ENCODE assay signal across 8 cellular contexts in the genomic region with DNA sequence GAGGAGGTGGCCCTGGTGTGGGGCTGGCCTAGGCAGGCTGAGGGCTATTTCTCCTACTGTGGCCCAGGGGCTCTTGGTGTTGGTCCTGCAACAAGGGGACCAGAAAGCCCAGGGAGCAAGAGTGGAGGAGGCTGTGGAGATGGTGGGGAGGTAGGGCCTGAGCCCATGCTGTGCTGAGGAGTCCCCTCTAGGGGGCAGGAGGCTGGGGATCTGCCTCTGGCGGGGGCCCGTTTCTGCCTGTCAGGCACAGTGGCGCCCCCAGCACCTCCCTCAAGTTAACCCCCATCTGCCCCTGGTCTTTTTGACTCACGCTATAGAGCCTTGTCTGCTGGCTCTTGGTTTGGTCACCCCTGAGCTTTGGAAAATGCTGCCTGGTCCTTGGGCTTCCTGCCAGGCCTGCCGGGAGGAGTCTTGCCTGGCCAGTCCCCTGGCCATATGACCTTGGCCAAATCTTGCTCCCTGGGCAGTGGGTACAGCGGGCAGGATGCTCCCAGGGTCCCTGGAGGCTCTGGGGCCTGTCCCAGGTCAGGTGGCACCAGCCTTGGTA. TPM values are rescaled to one million over a fixed set of nuclear protein-coding genes. Genes with fewer than 3 reads are reported as not detected.
DNase-seq lines count a peak whose midpoint lies in the region; ATAC-seq and TF ChIP-seq lines count a peak whose summit lies in the region.

No MANE protein-coding gene starts in this region.

- H4K91ac ChIP-seq in mesenchymal stem cell (ENCODE audit: low read length), result peak overlapping the region; percentile 65

- H3K4me1 ChIP-seq in mesenchymal stem cell (ENCODE audit: control insufficient read depth, insufficient read depth, low read depth, low read length), result peaks cover 86% of the 10 kb centered on the region

- no peak overlapping the region for H2AFZ ChIP-seq in mesenchymal stem cell (ENCODE audit: low read depth, low read length)

- H3K36me3 ChIP-seq in mesenchymal stem cell (ENCODE audit: control insufficient read depth in 1 of 2, insufficient read depth in 2 of 2, low read depth in 1 of 2, low read length in 2 of 2), result peaks cover 0 to 33% of the 10 kb centered on the region in 2 experiments

- H4K8ac ChIP-seq in mesenchymal stem cell (ENCODE audit: low read length), result peak overlapping the region; percentile 41

- H3K18ac ChIP-seq in mesenchymal stem cell (ENCODE audit: low read depth in 1 of 2, low read length in 2 of 2), result peak overlapping the region; percentile 14 to 56

- H3K27ac Mint-ChIP-seq in HFFc6, result peak overlapping the region; percentile 92

- no peak overlapping the region for H3K23ac ChIP-seq in mesenchymal stem cell (ENCODE audit: low read length in 2 of 2)

- no peak overlapping the region for H2BK5ac ChIP-seq in mesenchymal stem cell (ENCODE audit: low read depth, low read length, poor library complexity, severe bottlenecking)

- no peaks in the 10 kb centered on the region for H3K9me3 Mint-ChIP-seq in HFFc6

- peak overlapping the region; percentile 94 for H2AK5ac ChIP-seq in mesenchymal stem cell (ENCODE audit: low read length, severe bottlenecking)

- H3K27ac ChIP-seq in C4-2B, result peak overlapping the region; percentile 9; the same call in 1 of the 2 replicates
- peak overlapping the region; percentile 48 for H3K27ac ChIP-seq in mesenchymal stem cell (ENCODE audit: low read length, poor library complexity, severe bottlenecking)

- TF ChIP-seq CTCF in C4-2B (conservative IDR thresholded peaks at IDR 0.05) (no peak; the same call in 1 of the 2 replicates), HFFc6 (IDR thresholded peaks at IDR 0.05) (peak; percentile 77)

- peaks cover 5% of the 10 kb centered on the region; the same call in 1 of the 2 replicates for H3K36me3 Mint-ChIP-seq in HFFc6 (ENCODE audit: low read depth)

- H3K4me3 Mint-ChIP-seq in HFFc6, result peak overlapping the region; percentile 73

- peak overlapping the region; percentile 44 for H2BK15ac ChIP-seq in mesenchymal stem cell (ENCODE audit: low read depth, poor library complexity, severe bottlenecking)

- H3K9ac ChIP-seq in mesenchymal stem cell (ENCODE audit: low read length), result peak overlapping the region; percentile 43

- no peaks in the 10 kb centered on the region for H3K27me3 ChIP-seq in mesenchymal stem cell (ENCODE audit: control insufficient read depth in 1 of 2, insufficient read depth in 1 of 2, low read length in 2 of 2)

- no peaks in the 10 kb centered on the region for H3K79me1 ChIP-seq in mesenchymal stem cell (replicated peaks; ENCODE audit: low read length, poor library complexity, severe bottlenecking)

- 74% methylated on average over 6 of the region's 6 CpGs for WGBS in mesenchymal stem cell

- H3K27me3 Mint-ChIP-seq in HFFc6 (ENCODE audit: insufficient read depth), result peaks cover 11% of the 10 kb centered on the region

- H3K4me1 Mint-ChIP-seq in HFFc6 (ENCODE audit: low read depth), result peaks cover 79% of the 10 kb centered on the region

- H3K4me3 ChIP-seq in mesenchymal stem cell (ENCODE audit: insufficient read depth in 1 of 2, low read depth in 1 of 2, low read length in 2 of 2), result peak overlapping the region in 1 of 2 experiments; percentile 51

- H3K9me3 ChIP-seq in mesenchymal stem cell (ENCODE audit: control insufficient read depth, low read length), result no peaks in the 10 kb centered on the region

- H3K4ac ChIP-seq in mesenchymal stem cell (ENCODE audit: low read depth in 1 of 2, low read length in 2 of 2), result peak overlapping the region; percentile 5 to 20

- H2BK12ac ChIP-seq in mesenchymal stem cell (ENCODE audit: low read length in 2 of 2), result peak overlapping the region; percentile 76 to 88

- ATAC-seq in GM18867 (IDR thresholded peaks at IDR 0.05; ENCODE audit: unreplicated experiment), result no peak

- peak overlapping the region; percentile 24 for H3K4me2 ChIP-seq in mesenchymal stem cell (ENCODE audit: low read length, poor library complexity, severe bottlenecking)

- H2BK120ac ChIP-seq in mesenchymal stem cell (ENCODE audit: low read depth, low read length), result no peak overlapping the region

- H3K14ac ChIP-seq in mesenchymal stem cell (ENCODE audit: low read length in 2 of 2), result peak overlapping the region in 1 of 2 experiments; percentile 39

- peak; percentile 11 for DNase-seq in HFFc6
- DNase-seq in activated naive CD4-positive, alpha-beta T cell treated with anti-CD3 and anti-CD28 coated beads, Interleukin-2, amount 50 U/mL, for 16 hours, result peak; percentile 25
- DNase-seq in mesenchymal stem cell, result peak; percentile 53
- no peak for DNase-seq in DMS114 treated with DMSO at 0.1 percent for 48 hours (lab: John Stamatoyannopoulos, UW; ENCODE audit: unreplicated experiment)
- no peak for DNase-seq in NCI-H748 treated with DMSO at 0.1 percent for 48 hours (lab: John Stamatoyannopoulos, UW)
- no peak for DNase-seq in amniotic stem cell (lab: John Stamatoyannopoulos, UW)

RNA-seq across cellular contexts. Expression of gene BAIAP2, which starts 5.9 kb away (rescaled TPM):
- 10 to 100 TPM; 30.8 to 47.4 (median 35.9) TPM for total RNA-seq in HFFc6 (2021; fragmentation: NEBNext Ultra II Directional; extraction: Animal tissue kit (Norgen Biotek cat#: 25700))
- polyA plus RNA-seq in mesenchymal stem cell (2013, experiment 1 of 2), result 20.5 TPM
- polyA plus RNA-seq in mesenchymal stem cell (2013, experiment 2 of 2), result 20.4 TPM

RNA-seq across cellular contexts. Expression of gene CHMP6, which starts 49.2 kb away (rescaled TPM):
- 10 to 100 TPM; 27.6 to 38.5 (median 31.5) TPM for total RNA-seq in HFFc6 (2021; fragmentation: NEBNext Ultra II Directional; extraction: Animal tissue kit (Norgen Biotek cat#: 25700))
- polyA plus RNA-seq in mesenchymal stem cell (2013, experiment 1 of 2), result 12.7 TPM
- 12.0 TPM for polyA plus RNA-seq in mesenchymal stem cell (2013, experiment 2 of 2)

Comparison
In these comparisons a context has a peak if more than half of its experiments do, and no peak if none do; other contexts are left out.
1. DNase-seq: peak in HFFc6 (single experiment), activated naive CD4-positive, alpha-beta T cell treated with anti-CD3 and anti-CD28 coated beads, Interleukin-2, amount 50 U/mL, for 16 hours (single experiment) and mesenchymal stem cell (single experiment); none in DMS114 treated with DMSO at 0.1 percent for 48 hours (single experiment), NCI-H748 treated with DMSO at 0.1 percent for 48 hours (single experiment) and amniotic stem cell (single experiment).